Comparison of ENCODE assay signal across 8 cellular contexts in the genomic region with DNA sequence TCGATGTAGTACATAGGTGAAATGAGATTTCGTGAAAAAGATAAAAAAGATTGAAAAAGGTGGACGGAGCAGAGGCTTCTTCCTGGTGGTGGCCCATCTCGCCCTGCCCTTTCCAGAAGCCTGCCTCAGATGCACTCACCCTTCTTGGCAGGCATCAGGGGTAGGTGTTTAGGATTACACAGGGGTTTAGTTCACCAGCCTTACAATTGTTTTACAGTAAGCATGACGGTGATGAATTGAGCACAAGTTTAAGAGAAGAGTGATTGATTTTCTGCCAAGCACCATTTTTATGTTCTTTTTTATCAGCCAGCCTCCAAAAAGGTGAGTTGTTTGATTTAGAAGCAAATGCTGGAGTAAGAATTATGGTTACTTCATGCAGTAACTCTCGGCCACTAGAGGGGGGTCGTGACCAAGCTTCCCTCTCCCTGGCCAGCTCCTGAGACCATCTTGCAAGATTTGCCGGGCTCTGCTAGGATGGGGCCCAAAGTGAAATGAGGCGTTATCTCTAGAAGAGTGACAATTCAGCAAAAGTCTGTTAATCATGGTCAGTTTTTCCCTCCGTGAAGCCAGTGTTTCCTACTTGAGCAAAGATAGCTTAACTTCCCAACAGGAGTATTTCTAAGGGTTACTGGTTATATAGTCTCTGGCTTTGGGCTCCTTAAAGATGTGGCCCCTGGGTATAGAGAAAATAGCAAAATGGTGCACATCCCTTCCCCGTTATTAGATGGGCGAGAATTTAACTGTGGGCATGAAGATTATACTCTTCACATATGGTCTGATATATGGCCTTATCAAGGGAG.
DNase-seq lines count a peak whose midpoint lies in the region; ATAC-seq and TF ChIP-seq lines count a peak whose summit lies in the region.

No MANE protein-coding gene starts in this region.

- H3K4me3 Mint-ChIP-seq in type B pancreatic cell = no peak overlapping the region

- H3K79me2 ChIP-seq in OCI-LY3 (ENCODE audit: low read length) = no peaks in the 10 kb centered on the region

- H3K9me3 ChIP-seq in OCI-LY3 (ENCODE audit: insufficient read depth, low read length) = no peaks in the 10 kb centered on the region

- H3K4me2 ChIP-seq in OCI-LY3 (ENCODE audit: low read length) = no peak overlapping the region

- H2AFZ ChIP-seq in OCI-LY3 (ENCODE audit: low read depth, low read length) = no peak overlapping the region

- peaks cover 11% of the 10 kb centered on the region for H3K4me1 Mint-ChIP-seq in type B pancreatic cell (ENCODE audit: unreplicated experiment)

- ATAC-seq in GM19035 (IDR thresholded peaks at IDR 0.05; ENCODE audit: unreplicated experiment) = no peak

- H3K4me1 ChIP-seq in OCI-LY3 (ENCODE audit: low read length) = no peaks in the 10 kb centered on the region

- H3K27ac Mint-ChIP-seq in type B pancreatic cell = no peak overlapping the region

- no peak overlapping the region for H3K27ac ChIP-seq in OCI-LY3 (ENCODE audit: low read length)

- H3K4me3 ChIP-seq in OCI-LY3 (ENCODE audit: low read length) (no peak overlapping the region), choroid plexus epithelial cell (ENCODE audit: low read depth, low read length) (no peak overlapping the region)

- H3K36me3 Mint-ChIP-seq in type B pancreatic cell = no peaks in the 10 kb centered on the region

- no peaks in the 10 kb centered on the region for H3K9me3 Mint-ChIP-seq in type B pancreatic cell

- H3K27me3 Mint-ChIP-seq in type B pancreatic cell = peaks cover 5% of the 10 kb centered on the region

- H3K9ac ChIP-seq in OCI-LY3 (ENCODE audit: low read length) = no peak overlapping the region

- H3K27me3 ChIP-seq in OCI-LY3 (ENCODE audit: low read depth, low read length) = no peaks in the 10 kb centered on the region

- H3K36me3 ChIP-seq in OCI-LY3 (replicated peaks; ENCODE audit: low read depth, low read length) = no peaks in the 10 kb centered on the region

- H4K20me1 ChIP-seq in OCI-LY3 (ENCODE audit: insufficient read depth, low read length) = no peaks in the 10 kb centered on the region

- TF ChIP-seq CTCF in OCI-LY3 (IDR thresholded peaks at IDR 0.05; ENCODE audit: low read depth, low read length) = peak; percentile 58
- peak; percentile 94 for TF ChIP-seq CTCF in choroid plexus epithelial cell (conservative IDR thresholded peaks at IDR 0.05; ENCODE audit: low read depth, low read length)
- peak; percentile 89 for TF ChIP-seq CTCF in type B pancreatic cell (conservative IDR thresholded peaks at IDR 0.05)

- DNase-seq in NCI-H1436 (lab: John Stamatoyannopoulos, UW) = peak; percentile 60
- no peak for DNase-seq in NCI-H1436 treated with DMSO at 0.1 percent for 48 hours (lab: John Stamatoyannopoulos, UW)
- DNase-seq in HPDE6-E6E7 (ENCODE audit: extremely low spot score) = peak; percentile 64
- peak; percentile 89 for DNase-seq in choroid plexus epithelial cell (ENCODE audit: low read depth)
- DNase-seq in left kidney (ENCODE audit: low read depth, low spot score) = peak; percentile 85
- DNase-seq in type B pancreatic cell (ENCODE audit: extremely low spot score, unreplicated experiment) = no peak

Comparison
In these comparisons a context has a peak if more than half of its experiments do, and no peak if none do; other contexts are left out.
1. DNase-seq: peak in NCI-H1436 (single experiment), HPDE6-E6E7 (single experiment), choroid plexus epithelial cell (single experiment) and left kidney (single experiment); none in NCI-H1436 treated with DMSO at 0.1 percent for 48 hours (single experiment) and type B pancreatic cell (single experiment).
2. Peak in every context shown above with its lines, with median percentiles within 50 percentile points of each other: CTCF ChIP-seq.